ENCODE assay signal across 8 cellular contexts in genomic region chr17:80992948-80993624, GRCh38. TPM values are rescaled to one million over a fixed set of nuclear protein-coding genes. Genes with fewer than 3 reads are reported as not detected.
DNase-seq lines count a peak whose midpoint lies in the region; ATAC-seq and TF ChIP-seq lines count a peak whose summit lies in the region.
"Had no signal": no experiment of that assay in that cellular context is flagged by ENCODE, and none has a peak within 500 bp of the region (broad histone marks: within the 10 kb centered on the region; RNA-seq: fewer than 3 reads in every experiment).

No MANE protein-coding gene starts in this region.

- no peak overlapping the region for H3K27ac ChIP-seq in SJSA1

- ATAC-seq in HG03460 (IDR thresholded peaks at IDR 0.05; ENCODE audit: unreplicated experiment) (no peak), HG02884 (IDR thresholded peaks at IDR 0.05; ENCODE audit: unreplicated experiment) (no peak), HG02885 (IDR thresholded peaks at IDR 0.05; ENCODE audit: poor library complexity, unreplicated experiment) (no peak)

- H3K9ac ChIP-seq in skeletal muscle satellite cell (ENCODE audit: low read depth, low read length) = peak overlapping the region; percentile 98

- H3K9me3 ChIP-seq in SJSA1 (replicated peaks) (peaks cover 6% of the 10 kb centered on the region), skeletal muscle satellite cell (replicated peaks; ENCODE audit: low read length) (no peaks in the 10 kb centered on the region)

- peak overlapping the region; percentile 99 for H3K4me2 ChIP-seq in skeletal muscle satellite cell (ENCODE audit: low read length)

- H3K36me3 ChIP-seq in SJSA1 (peaks cover 53% of the 10 kb centered on the region), skeletal muscle satellite cell (ENCODE audit: insufficient read depth, low read length) (peaks cover 26% of the 10 kb centered on the region)

- H3K4me1 ChIP-seq in SJSA1 (replicated peaks) (peaks cover 56% of the 10 kb centered on the region), skeletal muscle satellite cell (ENCODE audit: control insufficient read depth, insufficient read depth, low read length) (peaks cover 19% of the 10 kb centered on the region)

- DNase-seq in GM13977 (ENCODE audit: low spot score) (peak; percentile 64), SJSA1 (ENCODE audit: low read depth in 1 of 2, low spot score in 2 of 2) (no peak), fibroblast of villous mesenchyme (ENCODE audit: low read depth) (no peak)
- DNase-seq: small intestine had no signal

- in situ Hi-C loops in GM13977 (cut with MboI; ENCODE audit: low pct_unique_long_range_greater_than_20kb, low sequenced_read_pairs, unreplicated experiment) = no loop called here

- H3K4me3 ChIP-seq in SJSA1 (peak overlapping the region; percentile 100), fibroblast of villous mesenchyme (ENCODE audit: low read depth, low read length) (peak overlapping the region; percentile 74), skeletal muscle satellite cell (ENCODE audit: low read length) (peak overlapping the region; percentile 94)

- TF ChIP-seq CTCF in GM13977 (IDR thresholded peaks at IDR 0.05; ENCODE audit: extremely low read depth, insufficient read depth, missing control alignments) (no peak), fibroblast of villous mesenchyme (IDR thresholded peaks at IDR 0.05; ENCODE audit: insufficient read depth, low read depth, low read length) (no peak)

- no peaks in the 10 kb centered on the region for H3K27me3 ChIP-seq in SJSA1 (replicated peaks)
- no peaks in the 10 kb centered on the region for H3K27me3 ChIP-seq in skeletal muscle satellite cell (ENCODE audit: control insufficient read depth, insufficient read depth, low read length)

RNA-seq across cellular contexts. Expression of gene CHMP6, which starts 1.4 kb away (rescaled TPM):
- total RNA-seq in SJSA1 (2014; rRNA removed; shearing (Covaris generic)) = 20.9 and 26.3 TPM in 2 replicates
- 19.4 and 24.2 TPM in 2 replicates for total RNA-seq in fibroblast of villous mesenchyme
- 17.0 and 18.1 TPM in 2 replicates for total RNA-seq in skeletal muscle satellite cell (2012; rRNA removed)

RNA-seq across cellular contexts. Expression of gene BAIAP2, which starts 41.9 kb away (rescaled TPM):
- 37.6 and 59.5 TPM in 2 replicates for total RNA-seq in SJSA1 (2014; rRNA removed; shearing (Covaris generic))
- total RNA-seq in fibroblast of villous mesenchyme = 12.6 and 25.0 TPM in 2 replicates
- 25.8 and 35.5 TPM in 2 replicates for total RNA-seq in skeletal muscle satellite cell (2012; rRNA removed)
